ENCODE assay signal across 11 cellular contexts in genomic region chr5:79924936-79925893, GRCh38.
DNase-seq lines count a peak whose midpoint lies in the region; ATAC-seq and TF ChIP-seq lines count a peak whose summit lies in the region.
"Had no signal": no experiment of that assay in that cellular context is flagged by ENCODE, and none has a peak within 500 bp of the region (broad histone marks: within the 10 kb centered on the region; RNA-seq: fewer than 3 reads in every experiment).

No MANE protein-coding gene starts in this region.

- no peak overlapping the region for H2BK15ac ChIP-seq in IMR-90 (ENCODE audit: low read depth, low read length)

- TF ChIP-seq CTCF in IMR-90 (conservative IDR thresholded peaks at IDR 0.05; ENCODE audit: low read depth, low read length) (peak; percentile 46), hepatocyte (IDR thresholded peaks at IDR 0.05; ENCODE audit: poor library complexity) (peak; percentile 14), esophagus squamous epithelium (IDR thresholded peaks at IDR 0.05) (peak in 2 of 6 experiments; percentile 28 to 40)

- no peaks in the 10 kb centered on the region for H3K36me3 ChIP-seq in CD4-positive, CD25-positive, alpha-beta regulatory T cell (ENCODE audit: control insufficient read depth, insufficient read depth, low read length)
- H3K36me3 ChIP-seq in IMR-90 (ENCODE audit: control insufficient read depth, insufficient read depth, low read length) (no peaks in the 10 kb centered on the region), hepatocyte (replicated peaks; ENCODE audit: insufficient read depth, low read depth) (no peaks in the 10 kb centered on the region), esophagus squamous epithelium (no peaks in the 10 kb centered on the region)

- no peak overlapping the region for H3K18ac ChIP-seq in IMR-90 (ENCODE audit: low read depth, low read length)

- no peak overlapping the region for H3K27ac ChIP-seq in CD4-positive, CD25-positive, alpha-beta regulatory T cell (ENCODE audit: insufficient read depth, low read length, poor library complexity, severe bottlenecking)
- no peak overlapping the region for H3K27ac ChIP-seq in IMR-90 (ENCODE audit: insufficient read depth, low read length)
- H3K27ac ChIP-seq in hepatocyte, result no peak overlapping the region
- no peak overlapping the region for H3K27ac ChIP-seq in esophagus squamous epithelium

- H4K5ac ChIP-seq in IMR-90 (ENCODE audit: low read depth, low read length), result no peak overlapping the region

- POLR2A ChIA-PET in IMR-90 (lab: Charles Lee; ENCODE audit: unreplicated experiment), result no interaction called here

- peaks cover 12% of the 10 kb centered on the region for H3K27me3 Mint-ChIP-seq in CD4-positive, CD25-positive, alpha-beta regulatory T cell
- peaks cover 11% of the 10 kb centered on the region for H3K27me3 Mint-ChIP-seq in activated T-helper 2 cell treated with anti-CD3 and anti-CD28 coated beads, Interferon-gamma antibody, Interleukin-2, Interleukin-4, amounts not matched to agents 10 μg/mL and 5 μg/mL and 100 μg/mL, durations not matched to agents 14 hours and 24 hours and 36 hours (ENCODE audit: low read depth)
- H3K27me3 Mint-ChIP-seq: activated naive CD8-positive, alpha-beta T cell had no signal

- no peak for ATAC-seq in CD4-positive, CD25-positive, alpha-beta regulatory T cell (ENCODE audit: low read depth in 2 of 2)
- ATAC-seq in IMR-90 (ENCODE audit: low read depth) (peak; percentile 75), GM21381 (IDR thresholded peaks at IDR 0.05; ENCODE audit: unreplicated experiment) (no peak)
- ATAC-seq: left lobe of liver had no signal

- intact Hi-C loops in IMR-90 (cut with micrococcal nuclease) (loop anchor here (1.0 kb wide), 1 partner anchor 158 kb away; no protein-coding TSS in a partner anchor), esophagus squamous epithelium (cut with DNase I) (no loop called here)
- intact Hi-C loops in activated T-helper 2 cell treated with anti-CD3 and anti-CD28 coated beads, Interferon-gamma antibody, Interleukin-2, Interleukin-4, amounts not matched to agents 10 μg/mL and 5 μg/mL and 100 μg/mL, durations not matched to agents 14 hours and 24 hours and 36 hours (cut with micrococcal nuclease), result loop anchor here (1.0 to 5.0 kb wide), 2 partner anchors 67 to 158 kb away; partner anchors contain the start of gene MTX3

- no peaks in the 10 kb centered on the region for H3K79me2 ChIP-seq in hepatocyte

- TF ChIP-seq POLR2A in IMR-90 (IDR thresholded peaks at IDR 0.05; ENCODE audit: low read depth, low read length), result no peak
- no peak for TF ChIP-seq POLR2A in esophagus squamous epithelium (IDR thresholded peaks at IDR 0.05)

- no peaks in the 10 kb centered on the region for H3K9me3 ChIP-seq in CD4-positive, CD25-positive, alpha-beta regulatory T cell (ENCODE audit: control insufficient read depth in 2 of 2, low read length in 2 of 2)
- H3K9me3 ChIP-seq in IMR-90 (ENCODE audit: control insufficient read depth, insufficient read depth, low read length) (no peaks in the 10 kb centered on the region), hepatocyte (ENCODE audit: low read depth) (no peaks in the 10 kb centered on the region), esophagus squamous epithelium (no peaks in the 10 kb centered on the region)

- no TSS peak for BruUV-seq in IMR-90 (replicated peaks; lab: Mats Ljungman, UMichigan)

- no peak overlapping the region for H3K9ac ChIP-seq in IMR-90 (ENCODE audit: low read depth, low read length)

- in situ Hi-C loops in IMR-90 (cut with MboI; ENCODE audit: low sequenced_read_pairs), result no loop called here

- H2AK9ac ChIP-seq in IMR-90 (replicated peaks; ENCODE audit: low read depth, low read length, poor library complexity), result no peak overlapping the region

- H3K4me2 ChIP-seq in IMR-90 (ENCODE audit: low read depth, low read length), result no peak overlapping the region
- no peak overlapping the region for H3K4me2 ChIP-seq in hepatocyte

- H3K4ac ChIP-seq in IMR-90 (ENCODE audit: low read depth, low read length), result no peak overlapping the region

- H2BK120ac ChIP-seq in IMR-90 (ENCODE audit: low read depth, low read length), result no peak overlapping the region

- no peaks in the 10 kb centered on the region for H3K9me2 ChIP-seq in hepatocyte (replicated peaks; ENCODE audit: insufficient read depth)

- H4K91ac ChIP-seq in IMR-90 (ENCODE audit: insufficient read depth, low read depth, low read length), result no peak overlapping the region

- no peak overlapping the region for H2BK20ac ChIP-seq in IMR-90 (ENCODE audit: low read depth, low read length)

- H3K36me3 Mint-ChIP-seq in CD4-positive, CD25-positive, alpha-beta regulatory T cell, result no peaks in the 10 kb centered on the region
- no peaks in the 10 kb centered on the region for H3K36me3 Mint-ChIP-seq in activated T-helper 2 cell treated with anti-CD3 and anti-CD28 coated beads, Interferon-gamma antibody, Interleukin-2, Interleukin-4, amounts not matched to agents 10 μg/mL and 5 μg/mL and 100 μg/mL, durations not matched to agents 14 hours and 24 hours and 36 hours (ENCODE audit: low read depth)
- H3K36me3 Mint-ChIP-seq: activated naive CD8-positive, alpha-beta T cell had no signal

- CTCF ChIA-PET in IMR-90 (lab: Yijun Ruan, JAX), result interaction anchor here (0.6 to 1.4 kb wide), 3 partner anchors 23 to 170 kb away, joined by 4 to 8 read pairs (median 5); no protein-coding TSS in a partner anchor

- H3K27ac Mint-ChIP-seq in CD4-positive, CD25-positive, alpha-beta regulatory T cell, result peak overlapping the region in 1 of 3 donors; percentile 61
- H3K27ac Mint-ChIP-seq in activated T-helper 2 cell treated with anti-CD3 and anti-CD28 coated beads, Interferon-gamma antibody, Interleukin-2, Interleukin-4, amounts not matched to agents 10 μg/mL and 5 μg/mL and 100 μg/mL, durations not matched to agents 14 hours and 24 hours and 36 hours, result no peak overlapping the region
- H3K27ac Mint-ChIP-seq: activated naive CD8-positive, alpha-beta T cell had no signal

- peaks cover 8% of the 10 kb centered on the region for H3K27me3 ChIP-seq in CD4-positive, CD25-positive, alpha-beta regulatory T cell (ENCODE audit: control insufficient read depth, insufficient read depth, low read length)
- peaks cover 12% of the 10 kb centered on the region for H3K27me3 ChIP-seq in IMR-90 (ENCODE audit: control insufficient read depth, insufficient read depth, low read length)
- peaks cover 3% of the 10 kb centered on the region for H3K27me3 ChIP-seq in hepatocyte
- no peaks in the 10 kb centered on the region for H3K27me3 ChIP-seq in esophagus squamous epithelium

- H4K20me1 ChIP-seq in IMR-90 (ENCODE audit: insufficient read depth, low read length) (no peaks in the 10 kb centered on the region), hepatocyte (ENCODE audit: insufficient read depth, poor library complexity, severe bottlenecking) (no peaks in the 10 kb centered on the region)

- no peak overlapping the region for H4K8ac ChIP-seq in IMR-90 (ENCODE audit: low read depth in 2 of 2, low read length in 2 of 2)

- no peak overlapping the region for H2BK5ac ChIP-seq in IMR-90 (ENCODE audit: low read depth, low read length, poor library complexity, severe bottlenecking)

- H3K4me1 Mint-ChIP-seq in CD4-positive, CD25-positive, alpha-beta regulatory T cell, result peaks cover 0 to 4% (median 0%) of the 10 kb centered on the region in 4 donors
- H3K4me1 Mint-ChIP-seq in activated T-helper 2 cell treated with anti-CD3 and anti-CD28 coated beads, Interferon-gamma antibody, Interleukin-2, Interleukin-4, amounts not matched to agents 10 μg/mL and 5 μg/mL and 100 μg/mL, durations not matched to agents 14 hours and 24 hours and 36 hours (ENCODE audit: low read depth), result peaks cover 10% of the 10 kb centered on the region

- H2AK5ac ChIP-seq in IMR-90 (ENCODE audit: low read depth, low read length), result no peak overlapping the region

- no peak overlapping the region for H3K4me3 ChIP-seq in CD4-positive, CD25-positive, alpha-beta regulatory T cell (ENCODE audit: low read depth, low read length)
- no peak overlapping the region for H3K4me3 ChIP-seq in IMR-90 (ENCODE audit: insufficient read depth, low read depth, low read length)
- H3K4me3 ChIP-seq in hepatocyte, result no peak overlapping the region
- H3K4me3 ChIP-seq in esophagus squamous epithelium, result no peak overlapping the region

- no peak overlapping the region for H3K56ac ChIP-seq in IMR-90 (ENCODE audit: extremely low read depth, insufficient read depth, low read length)

- H3K23ac ChIP-seq in IMR-90 (ENCODE audit: low read depth, low read length), result no peak overlapping the region

- H3K14ac ChIP-seq in IMR-90 (replicated peaks; ENCODE audit: low read depth, low read length), result no peak overlapping the region

- no peaks in the 10 kb centered on the region for H3K9me1 ChIP-seq in IMR-90 (ENCODE audit: insufficient read depth, low read length)

- DNase-seq in CD4-positive, CD25-positive, alpha-beta regulatory T cell, result peak in 2 of 3 donors; percentile 9 to 60
- DNase-seq in IMR-90, result peak; percentile 41
- peak; percentile 13 to 16 for DNase-seq in activated CD4-positive, alpha-beta T cell treated with anti-CD3 and anti-CD28 coated beads, Interleukin-2, amount 50 U/mL, for 48 hours
- DNase-seq in hepatocyte (ENCODE audit: low spot score), result no peak
- no peak for DNase-seq in esophagus squamous epithelium (lab: John Stamatoyannopoulos, UW)
- no peak for DNase-seq in DMS79 treated with DMSO at 0.1 percent for 48 hours (lab: John Stamatoyannopoulos, UW)
- no peak for DNase-seq in activated T-helper 2 cell treated with anti-CD3 and anti-CD28 coated beads, Interferon-gamma antibody, Interleukin-2, Interleukin-4, amounts not matched to agents 10 μg/mL and 5 μg/mL and 100 μg/mL, durations not matched to agents 14 hours and 24 hours and 36 hours (ENCODE audit: low spot score)
- DNase-seq: NK-92 treated with Interleukin-12 subunit alpha and Interleukin-12 subunit beta, amount 100 ng/mL, for 24 hours had no signal

- H3K9me3 Mint-ChIP-seq in CD4-positive, CD25-positive, alpha-beta regulatory T cell, result peaks cover 0 to 9% (median 1%) of the 10 kb centered on the region in 7 donors
- peaks cover 5% of the 10 kb centered on the region for H3K9me3 Mint-ChIP-seq in activated T-helper 2 cell treated with anti-CD3 and anti-CD28 coated beads, Interferon-gamma antibody, Interleukin-2, Interleukin-4, amounts not matched to agents 10 μg/mL and 5 μg/mL and 100 μg/mL, durations not matched to agents 14 hours and 24 hours and 36 hours

- no peak overlapping the region for H3K4me3 Mint-ChIP-seq in CD4-positive, CD25-positive, alpha-beta regulatory T cell
- no peak overlapping the region for H3K4me3 Mint-ChIP-seq in activated T-helper 2 cell treated with anti-CD3 and anti-CD28 coated beads, Interferon-gamma antibody, Interleukin-2, Interleukin-4, amounts not matched to agents 10 μg/mL and 5 μg/mL and 100 μg/mL, durations not matched to agents 14 hours and 24 hours and 36 hours (ENCODE audit: low read depth)
- H3K4me3 Mint-ChIP-seq: activated naive CD8-positive, alpha-beta T cell had no signal

- H2AFZ ChIP-seq in IMR-90 (replicated peaks; ENCODE audit: low read length, poor library complexity), result no peak overlapping the region
- H2AFZ ChIP-seq in hepatocyte, result no peak overlapping the region

- H3K79me1 ChIP-seq in IMR-90 (ENCODE audit: low read depth in 1 of 2, low read length in 2 of 2), result no peaks in the 10 kb centered on the region

- H3K4me1 ChIP-seq in CD4-positive, CD25-positive, alpha-beta regulatory T cell (ENCODE audit: control insufficient read depth, insufficient read depth, low read length, poor library complexity, severe bottlenecking), result no peaks in the 10 kb centered on the region
- H3K4me1 ChIP-seq in IMR-90 (ENCODE audit: control insufficient read depth, insufficient read depth, low read length), result no peaks in the 10 kb centered on the region
- H3K4me1 ChIP-seq in hepatocyte (ENCODE audit: insufficient read depth), result no peaks in the 10 kb centered on the region
- no peaks in the 10 kb centered on the region for H3K4me1 ChIP-seq in esophagus squamous epithelium

- dilution Hi-C loops in IMR-90 (cut with HindIII; ENCODE audit: low sequenced_read_pairs, unreplicated experiment), result no loop called here

- no CpG with 5 or more reads among the region's 9 CpGs for WGBS in IMR-90 (ENCODE audit: extremely low coverage in 2 of 2, insufficient read length in 1 of 2), 2 experiments
- WGBS in hepatocyte (ENCODE audit: low lambda C conversion rate, missing lambda C conversion rate), result 80% methylated on average over 9 of the region's 9 CpGs
- WGBS in esophagus squamous epithelium, 2 donors, result 67 to 73% methylated on average over 9 of the region's 9 CpGs

- peak; percentile 50 for TF ChIP-seq RAD21 in IMR-90 (IDR thresholded peaks at IDR 0.05; ENCODE audit: low read length)

Comparison
In these comparisons a context has a peak if more than half of its experiments do, and no peak if none do; other contexts are left out.
1. DNase-seq: peak in CD4-positive, CD25-positive, alpha-beta regulatory T cell (2 of 3), IMR-90 (single experiment) and activated CD4-positive, alpha-beta T cell treated with anti-CD3 and anti-CD28 coated beads, Interleukin-2, amount 50 U/mL, for 48 hours (2 of 2); none in hepatocyte (single experiment), esophagus squamous epithelium (single experiment), DMS79 treated with DMSO at 0.1 percent for 48 hours (single experiment) and activated T-helper 2 cell treated with anti-CD3 and anti-CD28 coated beads, Interferon-gamma antibody, Interleukin-2, Interleukin-4, amounts not matched to agents 10 μg/mL and 5 μg/mL and 100 μg/mL, durations not matched to agents 14 hours and 24 hours and 36 hours (single experiment).